13 cellular contexts compared by ENCODE assay signal in genomic region chr2:172357442-172357841, GRCh38.
"Had no signal": no experiment of that assay in that cellular context is flagged by ENCODE, and none has a peak within 500 bp of the region (broad histone marks: within the 10 kb centered on the region; RNA-seq: fewer than 3 reads in every experiment).

No MANE protein-coding gene starts in this region.

- H3K27me3 ChIP-seq: breast epithelium, hepatocyte had no signal

- H3K9me3 ChIP-seq: breast epithelium had no signal

- H3K4me1 ChIP-seq: breast epithelium, parathyroid adenoma had no signal

- H3K4me2 ChIP-seq: hepatocyte, smooth muscle cell had no signal

- H3K4me3 Mint-ChIP-seq: activated naive CD8-positive, alpha-beta T cell treated with anti-CD3 and anti-CD28 coated beads, Interleukin-2, amount 10 ng/mL, durations not matched to agents 7 days and 5 days; activated T-cell treated with anti-CD3 and anti-CD28 coated beads, Interleukin-2, amount 50 U/mL, for 24 hours had no signal

- H3K27me3 Mint-ChIP-seq: activated naive CD8-positive, alpha-beta T cell treated with anti-CD3 and anti-CD28 coated beads, Interleukin-2, amount 10 ng/mL, durations not matched to agents 7 days and 5 days; activated T-cell treated with anti-CD3 and anti-CD28 coated beads, Interleukin-2, amount 50 U/mL, for 24 hours had no signal

- H2AFZ ChIP-seq: hepatocyte, parathyroid adenoma had no signal

- H3K27ac Mint-ChIP-seq: activated naive CD8-positive, alpha-beta T cell treated with anti-CD3 and anti-CD28 coated beads, Interleukin-2, amount 10 ng/mL, durations not matched to agents 7 days and 5 days; activated T-cell treated with anti-CD3 and anti-CD28 coated beads, Interleukin-2, amount 50 U/mL, for 24 hours had no signal

- H3K36me3 Mint-ChIP-seq: activated naive CD8-positive, alpha-beta T cell treated with anti-CD3 and anti-CD28 coated beads, Interleukin-2, amount 10 ng/mL, durations not matched to agents 7 days and 5 days had no signal

- H3K36me3 ChIP-seq: breast epithelium had no signal

- H3K4me3 ChIP-seq: breast epithelium, hepatocyte, smooth muscle cell had no signal

- H3K9ac ChIP-seq: parathyroid adenoma had no signal

- H3K9me3 Mint-ChIP-seq: activated naive CD8-positive, alpha-beta T cell treated with anti-CD3 and anti-CD28 coated beads, Interleukin-2, amount 10 ng/mL, durations not matched to agents 7 days and 5 days; activated T-cell treated with anti-CD3 and anti-CD28 coated beads, Interleukin-2, amount 50 U/mL, for 24 hours had no signal

- H3K79me2 ChIP-seq: hepatocyte, parathyroid adenoma had no signal

- H3K27ac ChIP-seq: breast epithelium, hepatocyte, parathyroid adenoma had no signal

- DNase-seq: activated CD4-positive, alpha-beta T cell treated with anti-CD3 and anti-CD28 coated beads, Interleukin-2, amount 50 U/mL, for 4 hours; activated CD4-positive, CD25-positive, alpha-beta regulatory T cell treated with anti-CD3 and anti-CD28 coated beads, Interleukin-2, amount 50 U/mL, for 72 hours; activated gamma-delta T cell; activated naive CD8-positive, alpha-beta T cell treated with anti-CD3 and anti-CD28 coated beads, Interleukin-2, amount 10 ng/mL, durations not matched to agents 7 days and 5 days; activated T-cell treated with anti-CD3 and anti-CD28 coated beads, Interleukin-2, amount 50 U/mL, for 24 hours; anterior cingulate cortex; kidney; stimulated activated naive CD4-positive, alpha-beta T cell treated with Interleukin-2 at 50 U/mL for 16 hours; trophoblast cell had no signal
